11 cellular contexts compared by ENCODE assay signal in the genomic region with DNA sequence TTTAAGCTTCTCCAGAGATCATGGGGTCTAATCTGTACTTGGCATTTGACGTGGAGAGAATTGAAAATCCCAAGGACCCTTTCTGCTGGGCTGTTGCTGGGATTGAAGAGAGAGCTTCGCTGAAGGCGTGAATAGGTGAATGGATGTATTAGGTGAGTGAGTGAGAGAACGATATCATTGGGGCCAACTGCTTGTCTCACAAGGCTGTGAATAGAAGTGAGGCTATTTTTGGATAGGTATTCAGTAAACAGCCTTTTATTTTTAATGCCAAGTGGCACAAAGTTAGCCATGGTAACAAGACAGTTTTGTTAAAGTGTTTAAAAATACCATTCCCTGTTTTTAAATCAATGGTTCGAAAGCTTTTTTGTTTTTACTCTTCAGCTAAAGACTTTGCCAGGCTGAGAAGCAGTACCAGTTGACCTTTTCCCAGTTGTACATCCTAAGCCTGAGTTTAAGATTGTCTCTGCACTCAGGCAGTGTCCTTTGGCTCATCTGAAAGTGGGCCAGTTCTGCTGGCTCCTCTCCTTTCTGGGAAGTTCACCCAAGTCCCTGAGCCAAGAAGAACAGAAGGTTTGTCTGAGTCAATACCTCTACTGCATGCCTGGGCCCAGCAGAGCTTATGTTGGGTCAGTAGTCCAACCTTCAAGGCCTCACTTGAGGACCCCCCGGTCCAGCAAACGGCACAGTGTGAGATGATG.
DNase-seq lines count a peak whose midpoint lies in the region; ATAC-seq and TF ChIP-seq lines count a peak whose summit lies in the region.
"Had no signal": no experiment of that assay in that cellular context is flagged by ENCODE, and none has a peak within 500 bp of the region (broad histone marks: within the 10 kb centered on the region; RNA-seq: fewer than 3 reads in every experiment).

No MANE protein-coding gene starts in this region.

- peak; percentile 0 for DNase-seq in natural killer cell
- no peak for DNase-seq in natural killer cell treated with Interleukin-12 subunit alpha and Interleukin-12 subunit beta and Interleukin-15 and Interleukin-18, amount 100 ng/mL, for 72 hours (ENCODE audit: low spot score)
- DNase-seq in fibroblast of lung (ENCODE audit: low read depth in 2 of 2): peak; percentile 48 to 55
- no peak for DNase-seq in effector memory CD4-positive, alpha-beta T cell
- DNase-seq in GOT3 (lab: John Stamatoyannopoulos, UW): no peak
- DNase-seq: cortex of kidney, NCI-H345 had no signal

- ATAC-seq in natural killer cell (no peak), HG03280 (IDR thresholded peaks at IDR 0.05; ENCODE audit: unreplicated experiment) (no peak), GM18867 (IDR thresholded peaks at IDR 0.05; ENCODE audit: unreplicated experiment) (no peak)
- ATAC-seq in natural killer cell treated with Interleukin-12 subunit alpha and Interleukin-12 subunit beta and Interleukin-15 and Interleukin-18, amount 100 ng/mL, for 72 hours: no peak

- no peaks in the 10 kb centered on the region for H3K27me3 Mint-ChIP-seq in natural killer cell (ENCODE audit: low read depth in 2 of 2)
- peaks cover 0 to 3% of the 10 kb centered on the region in 2 donors for H3K27me3 Mint-ChIP-seq in natural killer cell treated with Interleukin-12 subunit alpha and Interleukin-12 subunit beta and Interleukin-15 and Interleukin-18, amount 100 ng/mL, for 72 hours
- peaks cover 23% of the 10 kb centered on the region for H3K27me3 Mint-ChIP-seq in nephron (ENCODE audit: low read depth)
- H3K27me3 Mint-ChIP-seq: B cell had no signal

- no peaks in the 10 kb centered on the region for H4K20me1 ChIP-seq in fibroblast of lung (ENCODE audit: control insufficient read depth, extremely low read depth, insufficient read depth, low read length)

- no peaks in the 10 kb centered on the region for H3K9me3 ChIP-seq in fibroblast of lung (ENCODE audit: control insufficient read depth, insufficient read depth, low read depth, low read length)
- H3K9me3 ChIP-seq in effector memory CD4-positive, alpha-beta T cell (ENCODE audit: control insufficient read depth, low read length): no peaks in the 10 kb centered on the region

- TF ChIP-seq CTCF in natural killer cell (IDR thresholded peaks at IDR 0.05) (no peak), fibroblast of lung (conservative IDR thresholded peaks at IDR 0.05 in 1 of 2, IDR thresholded peaks at IDR 0.05 in 1 of 2; ENCODE audit: low read depth in 1 of 2, low read length in 2 of 2) (no peak), nephron (IDR thresholded peaks at IDR 0.05; ENCODE audit: unreplicated experiment in 3 of 3) (no peak)

- no peaks in the 10 kb centered on the region for H3K79me2 ChIP-seq in fibroblast of lung (ENCODE audit: control insufficient read depth, insufficient read depth, low read length)

- no peak overlapping the region for H3K4me3 Mint-ChIP-seq in natural killer cell
- no peak overlapping the region for H3K4me3 Mint-ChIP-seq in natural killer cell treated with Interleukin-12 subunit alpha and Interleukin-12 subunit beta and Interleukin-15 and Interleukin-18, amount 100 ng/mL, for 72 hours
- peak overlapping the region in 2 of 3 experiments; percentile 36 to 48 for H3K4me3 Mint-ChIP-seq in nephron
- H3K4me3 Mint-ChIP-seq: B cell had no signal

- H3K4me3 ChIP-seq in fibroblast of lung (replicated peaks in 1 of 4; ENCODE audit: control extremely low read depth in 1 of 4, insufficient read depth in 1 of 4, low read depth in 3 of 4, low read length in 4 of 4): no peak overlapping the region
- H3K4me3 ChIP-seq in effector memory CD4-positive, alpha-beta T cell (ENCODE audit: insufficient read depth, low read depth, low read length, poor library complexity, severe bottlenecking): no peak overlapping the region

- H3K4me1 ChIP-seq in fibroblast of lung (ENCODE audit: control insufficient read depth, extremely low read depth, insufficient read depth, low read length): peaks cover 46% of the 10 kb centered on the region
- no peaks in the 10 kb centered on the region for H3K4me1 ChIP-seq in effector memory CD4-positive, alpha-beta T cell (ENCODE audit: control insufficient read depth, insufficient read depth, low read length, poor library complexity, severe bottlenecking)

- H3K9ac ChIP-seq in fibroblast of lung (ENCODE audit: insufficient read depth, low read length): no peak overlapping the region

- no peak overlapping the region for H3K27ac ChIP-seq in fibroblast of lung (ENCODE audit: insufficient read depth, low read length)
- H3K27ac ChIP-seq in effector memory CD4-positive, alpha-beta T cell (ENCODE audit: insufficient read depth, low read length, poor library complexity, severe bottlenecking): no peak overlapping the region

- H3K27ac Mint-ChIP-seq in natural killer cell: no peak overlapping the region
- no peak overlapping the region for H3K27ac Mint-ChIP-seq in natural killer cell treated with Interleukin-12 subunit alpha and Interleukin-12 subunit beta and Interleukin-15 and Interleukin-18, amount 100 ng/mL, for 72 hours
- peak overlapping the region; percentile 40 to 69 (median 60) for H3K27ac Mint-ChIP-seq in nephron
- H3K27ac Mint-ChIP-seq: B cell had no signal

- no peak overlapping the region for H2AFZ ChIP-seq in fibroblast of lung (ENCODE audit: low read length)

- H3K36me3 ChIP-seq in fibroblast of lung (ENCODE audit: control insufficient read depth, insufficient read depth, low read length): no peaks in the 10 kb centered on the region
- H3K36me3 ChIP-seq in effector memory CD4-positive, alpha-beta T cell (ENCODE audit: control insufficient read depth, insufficient read depth, low read length): no peaks in the 10 kb centered on the region

- H3K9me3 Mint-ChIP-seq in natural killer cell: no peaks in the 10 kb centered on the region
- H3K9me3 Mint-ChIP-seq in natural killer cell treated with Interleukin-12 subunit alpha and Interleukin-12 subunit beta and Interleukin-15 and Interleukin-18, amount 100 ng/mL, for 72 hours: no peaks in the 10 kb centered on the region
- H3K9me3 Mint-ChIP-seq in nephron: no peaks in the 10 kb centered on the region

- no peaks in the 10 kb centered on the region for H3K27me3 ChIP-seq in fibroblast of lung (ENCODE audit: control insufficient read depth, insufficient read depth, low read length)
- no peaks in the 10 kb centered on the region for H3K27me3 ChIP-seq in effector memory CD4-positive, alpha-beta T cell (replicated peaks; ENCODE audit: control insufficient read depth, insufficient read depth, low read length, poor library complexity, severe bottlenecking)

- H3K36me3 Mint-ChIP-seq in natural killer cell (no peaks in the 10 kb centered on the region), nephron (ENCODE audit: low read depth) (no peaks in the 10 kb centered on the region)
- H3K36me3 Mint-ChIP-seq in natural killer cell treated with Interleukin-12 subunit alpha and Interleukin-12 subunit beta and Interleukin-15 and Interleukin-18, amount 100 ng/mL, for 72 hours: no peaks in the 10 kb centered on the region

- H3K4me1 Mint-ChIP-seq in natural killer cell (no peaks in the 10 kb centered on the region), nephron (peaks cover 92% of the 10 kb centered on the region)
- H3K4me1 Mint-ChIP-seq in natural killer cell treated with Interleukin-12 subunit alpha and Interleukin-12 subunit beta and Interleukin-15 and Interleukin-18, amount 100 ng/mL, for 72 hours (ENCODE audit: low read depth in 2 of 2): no peaks in the 10 kb centered on the region
- H3K4me1 Mint-ChIP-seq: B cell had no signal

- intact Hi-C loops in natural killer cell (cut with micrococcal nuclease): no loop called here

- H3K4me2 ChIP-seq in fibroblast of lung (ENCODE audit: extremely low read depth, insufficient read depth, low read length): peak overlapping the region; percentile 8

Comparison
In these comparisons a context has a peak if more than half of its experiments do, and no peak if none do; other contexts are left out.
1. DNase-seq: peak in natural killer cell (single experiment) and fibroblast of lung (2 of 2); none in natural killer cell treated with Interleukin-12 subunit alpha and Interleukin-12 subunit beta and Interleukin-15 and Interleukin-18, amount 100 ng/mL, for 72 hours (single experiment), effector memory CD4-positive, alpha-beta T cell (0 of 3) and GOT3 (single experiment).
2. H3K27ac Mint-ChIP-seq: peak in nephron (3 of 3); none in natural killer cell (0 of 2) and natural killer cell treated with Interleukin-12 subunit alpha and Interleukin-12 subunit beta and Interleukin-15 and Interleukin-18, amount 100 ng/mL, for 72 hours (0 of 2).
3. H3K4me3 Mint-ChIP-seq: peak in nephron (2 of 3); none in natural killer cell (single experiment) and natural killer cell treated with Interleukin-12 subunit alpha and Interleukin-12 subunit beta and Interleukin-15 and Interleukin-18, amount 100 ng/mL, for 72 hours (single experiment).